In genomic region chr3:46228259-46229222, GRCh38 we compare ENCODE assay signal across 13 cellular contexts. TPM values are rescaled to one million over a fixed set of nuclear protein-coding genes. Genes with fewer than 3 reads are reported as not detected.
DNase-seq lines count a peak whose midpoint lies in the region; TF ChIP-seq lines count a peak whose summit lies in the region.
"Had no signal": no experiment of that assay in that cellular context is flagged by ENCODE, and none has a peak within 500 bp of the region (broad histone marks: within the 10 kb centered on the region; RNA-seq: fewer than 3 reads in every experiment).

No MANE protein-coding gene starts in this region.

- no peaks in the 10 kb centered on the region for H3K36me3 Mint-ChIP-seq in T-helper 2 cell treated with Interferon-gamma antibody and Interleukin-4, amounts not matched to agents 5 μg/mL and 100 μg/mL, for 36 hours (ENCODE audit: low read depth)

- H3K4me2 ChIP-seq in Loucy (ENCODE audit: low read depth, low read length, poor library complexity, severe bottlenecking): no peak overlapping the region

- peaks cover 6% of the 10 kb centered on the region for H3K9me3 Mint-ChIP-seq in T-helper 2 cell treated with Interferon-gamma antibody and Interleukin-4, amounts not matched to agents 5 μg/mL and 100 μg/mL, for 36 hours

- 0 out of 2 replicates have a peak, but pooled peaks cover 3% of the 10 kb centered on the region for H3K9me3 ChIP-seq in Loucy (ENCODE audit: insufficient read depth, low read depth, low read length)
- H3K9me3 ChIP-seq: SJSA1 had no signal

- no peaks in the 10 kb centered on the region for H3F3A ChIP-seq in Loucy (ENCODE audit: low read depth)

- no peak overlapping the region for H3K4me3 Mint-ChIP-seq in T-helper 2 cell treated with Interferon-gamma antibody and Interleukin-4, amounts not matched to agents 5 μg/mL and 100 μg/mL, for 36 hours

- no peaks in the 10 kb centered on the region for H3K9me2 ChIP-seq in Loucy (replicated peaks; ENCODE audit: low read depth, low read length)

- H3K27ac Mint-ChIP-seq in T-helper 2 cell treated with Interferon-gamma antibody and Interleukin-4, amounts not matched to agents 5 μg/mL and 100 μg/mL, for 36 hours: no peak overlapping the region

- H3K4me3 ChIP-seq in Loucy (ENCODE audit: low read length, poor library complexity, severe bottlenecking): no peak overlapping the region
- H3K4me3 ChIP-seq: cardiac muscle cell, SJSA1, spleen had no signal

- H3K4me1 Mint-ChIP-seq in T-helper 2 cell treated with Interferon-gamma antibody and Interleukin-4, amounts not matched to agents 5 μg/mL and 100 μg/mL, for 36 hours (ENCODE audit: low read depth): peaks cover 12% of the 10 kb centered on the region

- no peak overlapping the region for H3K9ac ChIP-seq in Loucy (ENCODE audit: low read depth, low read length, poor library complexity, severe bottlenecking)

- H3K27me3 Mint-ChIP-seq in T-helper 2 cell treated with Interferon-gamma antibody and Interleukin-4, amounts not matched to agents 5 μg/mL and 100 μg/mL, for 36 hours (ENCODE audit: low read depth): peaks cover 67% of the 10 kb centered on the region

- H3K36me3 ChIP-seq in Loucy (ENCODE audit: insufficient read depth, low read length): no peaks in the 10 kb centered on the region
- H3K36me3 ChIP-seq: cardiac muscle cell, SJSA1, spleen had no signal

- peak; percentile 35; the same call in 1 of the 2 replicates for TF ChIP-seq CTCF in Loucy (conservative IDR thresholded peaks at IDR 0.05; ENCODE audit: low read length)

- H3K4me1 ChIP-seq in Loucy (ENCODE audit: insufficient read depth, low read length, poor library complexity, severe bottlenecking): no peaks in the 10 kb centered on the region

- no peaks in the 10 kb centered on the region for H3K27me3 ChIP-seq in Loucy (ENCODE audit: insufficient read depth, low read length, poor library complexity, severe bottlenecking)
- H3K27me3 ChIP-seq: cardiac muscle cell, SJSA1, spleen had no signal

- H2AFZ ChIP-seq in Loucy (ENCODE audit: low read length): no peak overlapping the region

- no peaks in the 10 kb centered on the region for H3K79me2 ChIP-seq in Loucy (ENCODE audit: insufficient read depth, low read length)

- H4K20me1 ChIP-seq in Loucy (ENCODE audit: insufficient read depth, low read length, poor library complexity, severe bottlenecking): no peaks in the 10 kb centered on the region

- DNase-seq in EH (ENCODE audit: low read depth): peak; percentile 65
- DNase-seq in amniotic epithelial cell (ENCODE audit: low read depth): peak; percentile 94
- DNase-seq in myocyte (ENCODE audit: low read depth): peak; percentile 62
- no peak for DNase-seq in T-helper 2 cell treated with Interferon-gamma antibody and Interleukin-4, amounts not matched to agents 5 μg/mL and 100 μg/mL, for 36 hours (ENCODE audit: low spot score)
- DNase-seq in globus pallidus (ENCODE audit: low spot score): no peak
- DNase-seq in stimulated activated naive CD4-positive, alpha-beta T cell treated with Interleukin-2 at 50 U/mL for 16 hours (lab: John Stamatoyannopoulos, UW): no peak
- no peak for DNase-seq in germinal center (ENCODE audit: low spot score)
- DNase-seq: NCI-H2081, spleen had no signal

RNA-seq across cellular contexts. Expression of gene CCR3, which starts 13.7 kb away (rescaled TPM):
- total RNA-seq in myocyte: 0.10 TPM in 1 of 2 replicates, not detected in the other
- 0.04 TPM for polyA plus RNA-seq in myocyte (2012)
- total RNA-seq: cardiac muscle cell, mesenteric fat pad had no signal
- polyA plus RNA-seq: cardiac muscle cell had no signal

RNA-seq across cellular contexts. Expression of gene CCR1, which starts 20.4 kb away (rescaled TPM):
- 0.53 and 0.57 TPM in 2 replicates for total RNA-seq in myocyte
- polyA plus RNA-seq in myocyte (2012): 0.05 TPM
- total RNA-seq: cardiac muscle cell had no signal
- polyA plus RNA-seq: cardiac muscle cell had no signal

Comparison
In these comparisons a context has a peak if more than half of its experiments do, and no peak if none do; other contexts are left out.
1. DNase-seq: peak in EH (single experiment), amniotic epithelial cell (single experiment) and myocyte (single experiment); none in T-helper 2 cell treated with Interferon-gamma antibody and Interleukin-4, amounts not matched to agents 5 μg/mL and 100 μg/mL, for 36 hours (single experiment), globus pallidus (single experiment), stimulated activated naive CD4-positive, alpha-beta T cell treated with Interleukin-2 at 50 U/mL for 16 hours (single experiment) and germinal center (single experiment).